Comparison of ENCODE assay signal across 2 cellular contexts in genomic region chr17:82432017-82432416, GRCh38.
TF ChIP-seq lines count a peak whose summit lies in the region.

No MANE protein-coding gene starts in this region.

TF ChIP-seq in HEK293, 187 proteins besides CTCF, POLR2A, EP300 and RAD21:
- TF ChIP-seq ZNF423 (tag by site-specific recombination; IDR thresholded peaks at IDR 0.05) (no peak), ZNF776 (tag by site-specific recombination; IDR thresholded peaks at IDR 0.05; ENCODE audit: borderline replicate concordance) (no peak), EGR2 (tag by site-specific recombination; IDR thresholded peaks at IDR 0.05; ENCODE audit: low read depth) (peak; percentile 49; the same call in 1 of the 2 replicates), ZFHX2 (tag by site-specific recombination; conservative IDR thresholded peaks at IDR 0.05) (peak; percentile 40; the same call in 1 of the 2 replicates), ZNF792 (tag by site-specific recombination; IDR thresholded peaks at IDR 0.05) (no peak), GLI2 (tag by site-specific recombination; IDR thresholded peaks at IDR 0.05; ENCODE audit: borderline replicate concordance, low read depth) (no peak), ZIC2 (tag by site-specific recombination; IDR thresholded peaks at IDR 0.05) (no peak)

TF ChIP-seq in K562, 482 proteins besides CTCF, POLR2A, EP300 and RAD21:
- TF ChIP-seq, protein P1, sequence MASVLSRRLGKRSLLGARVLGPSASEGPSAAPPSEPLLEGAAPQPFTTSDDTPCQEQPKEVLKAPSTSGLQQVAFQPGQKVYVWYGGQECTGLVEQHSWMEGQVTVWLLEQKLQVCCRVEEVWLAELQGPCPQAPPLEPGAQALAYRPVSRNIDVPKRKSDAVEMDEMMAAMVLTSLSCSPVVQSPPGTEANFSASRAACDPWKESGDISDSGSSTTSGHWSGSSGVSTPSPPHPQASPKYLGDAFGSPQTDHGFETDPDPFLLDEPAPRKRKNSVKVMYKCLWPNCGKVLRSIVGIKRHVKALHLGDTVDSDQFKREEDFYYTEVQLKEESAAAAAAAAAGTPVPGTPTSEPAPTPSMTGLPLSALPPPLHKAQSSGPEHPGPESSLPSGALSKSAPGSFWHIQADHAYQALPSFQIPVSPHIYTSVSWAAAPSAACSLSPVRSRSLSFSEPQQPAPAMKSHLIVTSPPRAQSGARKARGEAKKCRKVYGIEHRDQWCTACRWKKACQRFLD (CRISPR knock-in tag; IDR thresholded peaks at IDR 0.05) = no peak
- TF ChIP-seq POLR2G (IDR thresholded peaks at IDR 0.05; ENCODE audit: low read depth, low read length) (0 out of 2 replicates have a peak, but pooled peaks have one; percentile 23), HDAC1 (IDR thresholded peaks at IDR 0.05) (no peak), ZNF586 (CRISPR knock-in tag; conservative IDR thresholded peaks at IDR 0.05) (no peak), CHCHD3 (CRISPR knock-in tag; IDR thresholded peaks at IDR 0.05) (no peak), EGR1 (conservative IDR thresholded peaks at IDR 0.05) (peak; percentile 25; the same call in 1 of the 2 replicates), ZNF197 (CRISPR knock-in tag; IDR thresholded peaks at IDR 0.05; ENCODE audit: low read depth) (no peak), RREB1 (CRISPR knock-in tag; IDR thresholded peaks at IDR 0.05) (no peak), HDAC8 (tag; IDR thresholded peaks at IDR 0.05) (no peak), ZBTB5 (IDR thresholded peaks at IDR 0.05) (no peak), ZNF146 (CRISPR knock-in tag; IDR thresholded peaks at IDR 0.05; ENCODE audit: unreplicated experiment) (no peak), SMARCE1 (IDR thresholded peaks at IDR 0.05) (no peak), ZBTB33 (CRISPR knock-in tag; IDR thresholded peaks at IDR 0.05) (no peak), ID3 (CRISPR knock-in tag; IDR thresholded peaks at IDR 0.05) (no peak), ID3 (tag; IDR thresholded peaks at IDR 0.05) (no peak), CHD1 (IDR thresholded peaks at IDR 0.05; ENCODE audit: low read length) (no peak)
- TF ChIP-seq, protein P2, sequence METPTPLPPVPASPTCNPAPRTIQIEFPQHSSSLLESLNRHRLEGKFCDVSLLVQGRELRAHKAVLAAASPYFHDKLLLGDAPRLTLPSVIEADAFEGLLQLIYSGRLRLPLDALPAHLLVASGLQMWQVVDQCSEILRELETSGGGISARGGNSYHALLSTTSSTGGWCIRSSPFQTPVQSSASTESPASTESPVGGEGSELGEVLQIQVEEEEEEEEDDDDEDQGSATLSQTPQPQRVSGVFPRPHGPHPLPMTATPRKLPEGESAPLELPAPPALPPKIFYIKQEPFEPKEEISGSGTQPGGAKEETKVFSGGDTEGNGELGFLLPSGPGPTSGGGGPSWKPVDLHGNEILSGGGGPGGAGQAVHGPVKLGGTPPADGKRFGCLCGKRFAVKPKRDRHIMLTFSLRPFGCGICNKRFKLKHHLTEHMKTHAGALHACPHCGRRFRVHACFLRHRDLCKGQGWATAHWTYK (CRISPR knock-in tag; IDR thresholded peaks at IDR 0.05) = no peak
- TF ChIP-seq, protein P3, sequence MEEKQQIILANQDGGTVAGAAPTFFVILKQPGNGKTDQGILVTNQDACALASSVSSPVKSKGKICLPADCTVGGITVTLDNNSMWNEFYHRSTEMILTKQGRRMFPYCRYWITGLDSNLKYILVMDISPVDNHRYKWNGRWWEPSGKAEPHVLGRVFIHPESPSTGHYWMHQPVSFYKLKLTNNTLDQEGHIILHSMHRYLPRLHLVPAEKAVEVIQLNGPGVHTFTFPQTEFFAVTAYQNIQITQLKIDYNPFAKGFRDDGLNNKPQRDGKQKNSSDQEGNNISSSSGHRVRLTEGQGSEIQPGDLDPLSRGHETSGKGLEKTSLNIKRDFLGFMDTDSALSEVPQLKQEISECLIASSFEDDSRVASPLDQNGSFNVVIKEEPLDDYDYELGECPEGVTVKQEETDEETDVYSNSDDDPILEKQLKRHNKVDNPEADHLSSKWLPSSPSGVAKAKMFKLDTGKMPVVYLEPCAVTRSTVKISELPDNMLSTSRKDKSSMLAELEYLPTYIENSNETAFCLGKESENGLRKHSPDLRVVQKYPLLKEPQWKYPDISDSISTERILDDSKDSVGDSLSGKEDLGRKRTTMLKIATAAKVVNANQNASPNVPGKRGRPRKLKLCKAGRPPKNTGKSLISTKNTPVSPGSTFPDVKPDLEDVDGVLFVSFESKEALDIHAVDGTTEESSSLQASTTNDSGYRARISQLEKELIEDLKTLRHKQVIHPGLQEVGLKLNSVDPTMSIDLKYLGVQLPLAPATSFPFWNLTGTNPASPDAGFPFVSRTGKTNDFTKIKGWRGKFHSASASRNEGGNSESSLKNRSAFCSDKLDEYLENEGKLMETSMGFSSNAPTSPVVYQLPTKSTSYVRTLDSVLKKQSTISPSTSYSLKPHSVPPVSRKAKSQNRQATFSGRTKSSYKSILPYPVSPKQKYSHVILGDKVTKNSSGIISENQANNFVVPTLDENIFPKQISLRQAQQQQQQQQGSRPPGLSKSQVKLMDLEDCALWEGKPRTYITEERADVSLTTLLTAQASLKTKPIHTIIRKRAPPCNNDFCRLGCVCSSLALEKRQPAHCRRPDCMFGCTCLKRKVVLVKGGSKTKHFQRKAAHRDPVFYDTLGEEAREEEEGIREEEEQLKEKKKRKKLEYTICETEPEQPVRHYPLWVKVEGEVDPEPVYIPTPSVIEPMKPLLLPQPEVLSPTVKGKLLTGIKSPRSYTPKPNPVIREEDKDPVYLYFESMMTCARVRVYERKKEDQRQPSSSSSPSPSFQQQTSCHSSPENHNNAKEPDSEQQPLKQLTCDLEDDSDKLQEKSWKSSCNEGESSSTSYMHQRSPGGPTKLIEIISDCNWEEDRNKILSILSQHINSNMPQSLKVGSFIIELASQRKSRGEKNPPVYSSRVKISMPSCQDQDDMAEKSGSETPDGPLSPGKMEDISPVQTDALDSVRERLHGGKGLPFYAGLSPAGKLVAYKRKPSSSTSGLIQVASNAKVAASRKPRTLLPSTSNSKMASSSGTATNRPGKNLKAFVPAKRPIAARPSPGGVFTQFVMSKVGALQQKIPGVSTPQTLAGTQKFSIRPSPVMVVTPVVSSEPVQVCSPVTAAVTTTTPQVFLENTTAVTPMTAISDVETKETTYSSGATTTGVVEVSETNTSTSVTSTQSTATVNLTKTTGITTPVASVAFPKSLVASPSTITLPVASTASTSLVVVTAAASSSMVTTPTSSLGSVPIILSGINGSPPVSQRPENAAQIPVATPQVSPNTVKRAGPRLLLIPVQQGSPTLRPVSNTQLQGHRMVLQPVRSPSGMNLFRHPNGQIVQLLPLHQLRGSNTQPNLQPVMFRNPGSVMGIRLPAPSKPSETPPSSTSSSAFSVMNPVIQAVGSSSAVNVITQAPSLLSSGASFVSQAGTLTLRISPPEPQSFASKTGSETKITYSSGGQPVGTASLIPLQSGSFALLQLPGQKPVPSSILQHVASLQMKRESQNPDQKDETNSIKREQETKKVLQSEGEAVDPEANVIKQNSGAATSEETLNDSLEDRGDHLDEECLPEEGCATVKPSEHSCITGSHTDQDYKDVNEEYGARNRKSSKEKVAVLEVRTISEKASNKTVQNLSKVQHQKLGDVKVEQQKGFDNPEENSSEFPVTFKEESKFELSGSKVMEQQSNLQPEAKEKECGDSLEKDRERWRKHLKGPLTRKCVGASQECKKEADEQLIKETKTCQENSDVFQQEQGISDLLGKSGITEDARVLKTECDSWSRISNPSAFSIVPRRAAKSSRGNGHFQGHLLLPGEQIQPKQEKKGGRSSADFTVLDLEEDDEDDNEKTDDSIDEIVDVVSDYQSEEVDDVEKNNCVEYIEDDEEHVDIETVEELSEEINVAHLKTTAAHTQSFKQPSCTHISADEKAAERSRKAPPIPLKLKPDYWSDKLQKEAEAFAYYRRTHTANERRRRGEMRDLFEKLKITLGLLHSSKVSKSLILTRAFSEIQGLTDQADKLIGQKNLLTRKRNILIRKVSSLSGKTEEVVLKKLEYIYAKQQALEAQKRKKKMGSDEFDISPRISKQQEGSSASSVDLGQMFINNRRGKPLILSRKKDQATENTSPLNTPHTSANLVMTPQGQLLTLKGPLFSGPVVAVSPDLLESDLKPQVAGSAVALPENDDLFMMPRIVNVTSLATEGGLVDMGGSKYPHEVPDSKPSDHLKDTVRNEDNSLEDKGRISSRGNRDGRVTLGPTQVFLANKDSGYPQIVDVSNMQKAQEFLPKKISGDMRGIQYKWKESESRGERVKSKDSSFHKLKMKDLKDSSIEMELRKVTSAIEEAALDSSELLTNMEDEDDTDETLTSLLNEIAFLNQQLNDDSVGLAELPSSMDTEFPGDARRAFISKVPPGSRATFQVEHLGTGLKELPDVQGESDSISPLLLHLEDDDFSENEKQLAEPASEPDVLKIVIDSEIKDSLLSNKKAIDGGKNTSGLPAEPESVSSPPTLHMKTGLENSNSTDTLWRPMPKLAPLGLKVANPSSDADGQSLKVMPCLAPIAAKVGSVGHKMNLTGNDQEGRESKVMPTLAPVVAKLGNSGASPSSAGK (IDR thresholded peaks at IDR 0.05) = no peak
